In the genomic region with DNA sequence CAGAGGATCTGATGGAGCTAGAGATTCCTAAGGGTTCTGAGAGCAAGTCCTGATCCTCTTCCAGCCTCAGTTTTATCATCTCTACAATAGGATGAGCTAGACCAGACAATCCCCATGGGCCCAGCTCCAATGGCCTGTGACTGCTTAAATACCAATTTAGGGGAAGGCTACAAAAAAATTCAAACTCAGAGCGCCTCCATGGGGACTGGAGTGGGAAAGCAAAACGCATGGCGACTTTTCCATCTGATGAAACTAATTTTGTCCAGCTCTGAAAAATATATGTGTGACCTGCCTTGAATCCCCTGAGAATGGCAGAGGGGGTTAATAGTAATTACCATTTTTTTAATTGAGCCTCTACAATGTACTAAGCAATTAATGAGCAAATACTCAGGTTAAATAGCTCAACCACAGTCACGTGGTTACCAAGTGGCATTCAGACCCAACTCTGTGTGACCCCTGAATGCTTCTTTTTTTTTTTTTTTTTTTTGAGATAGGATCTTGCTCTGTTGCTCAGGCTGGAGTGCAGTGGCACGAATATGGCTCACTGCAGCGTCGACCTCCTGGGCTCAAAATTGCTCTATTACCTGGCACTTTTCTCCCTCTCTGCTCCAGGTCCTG, we compare ENCODE assay signal across 1 cellular context.
TF ChIP-seq lines count a peak whose summit lies in the region.

No MANE protein-coding gene starts in this region.

TF ChIP-seq in HEK293, 187 proteins besides CTCF, POLR2A, EP300 and RAD21:
- no peak for TF ChIP-seq ZNF121 (tag by site-specific recombination; IDR thresholded peaks at IDR 0.05)
- peak; percentile 90; the same call in 1 of the 2 replicates for TF ChIP-seq MZF1 (tag by site-specific recombination; IDR thresholded peaks at IDR 0.05; ENCODE audit: borderline replicate concordance)
